In the genomic region with DNA sequence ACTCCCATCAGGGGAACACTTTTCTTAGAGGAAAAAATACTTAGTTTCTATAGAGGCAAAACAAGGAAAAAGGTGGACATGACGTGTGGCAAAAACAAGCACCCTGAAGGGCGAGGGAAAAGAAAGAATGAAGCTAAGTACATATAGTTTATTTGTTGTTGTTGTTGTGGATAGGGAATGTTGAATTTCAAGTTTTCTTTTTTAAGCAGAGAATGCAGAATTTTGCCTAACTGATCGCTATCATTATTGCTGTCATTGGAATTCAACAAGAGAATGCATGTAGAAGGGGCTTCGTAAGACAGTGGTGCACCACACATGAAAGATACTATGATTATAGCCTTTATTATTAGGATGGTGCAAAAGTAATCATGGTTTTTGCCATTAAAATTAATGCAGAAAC, we compare ENCODE assay signal across 12 cellular contexts.
DNase-seq lines count a peak whose midpoint lies in the region; ATAC-seq and TF ChIP-seq lines count a peak whose summit lies in the region.
"Had no signal": no experiment of that assay in that cellular context is flagged by ENCODE, and none has a peak within 500 bp of the region (broad histone marks: within the 10 kb centered on the region; RNA-seq: fewer than 3 reads in every experiment).

No MANE protein-coding gene starts in this region.

- no peaks in the 10 kb centered on the region for H3K36me3 Mint-ChIP-seq in GM23338 (ENCODE audit: low read depth)
- H3K36me3 Mint-ChIP-seq: CD4-positive, alpha-beta memory T cell had no signal

- H2BK12ac ChIP-seq in trophoblast cell (ENCODE audit: low read length): no peak overlapping the region

- H3K4me2 ChIP-seq in GM23338 (peak overlapping the region; percentile 23; the same call in 1 of the 2 replicates), PC-9 (peak overlapping the region; percentile 35), trophoblast cell (ENCODE audit: low read length) (peak overlapping the region; percentile 41)

- intact Hi-C loops in PC-9 (cut with micrococcal nuclease; ENCODE audit: unreplicated experiment) (loop anchor here (5.0 kb wide), 1 partner anchor 145 kb away; a partner anchor contains a TSS), mucosa of descending colon (cut with DNase I, micrococcal nuclease) (no loop called here)

- DNase-seq in GM23338 (ENCODE audit: low spot score): no peak
- DNase-seq in PC-9: peak in 1 of 2 experiments; percentile 49
- DNase-seq in trophoblast cell: peak; percentile 8 to 89
- no peak for DNase-seq in mesenteric fat pad (ENCODE audit: low spot score)
- no peak for DNase-seq in mucosa of descending colon
- DNase-seq in germinal center (ENCODE audit: low spot score): no peak
- DNase-seq: C1 segment of cervical spinal cord; CD4-positive, alpha-beta memory T cell; COR-L47; DMS153; DND-41; HCEC 1CT had no signal

- H3K9me3 ChIP-seq in PC-9 (ENCODE audit: insufficient read depth, low read depth) (no peaks in the 10 kb centered on the region), trophoblast cell (ENCODE audit: insufficient read depth, low read depth, low read length) (no peaks in the 10 kb centered on the region), mucosa of descending colon (no peaks in the 10 kb centered on the region)

- peaks cover 9% of the 10 kb centered on the region for H3K79me1 ChIP-seq in trophoblast cell (ENCODE audit: low read length)

- BruUV-seq in PC-9 (replicated peaks; lab: Mats Ljungman, UMichigan): no TSS peak

- H3K9ac ChIP-seq in trophoblast cell (ENCODE audit: low read length): no peak overlapping the region

- H3K4me1 ChIP-seq in GM23338 (ENCODE audit: insufficient read depth) (peaks cover 4% of the 10 kb centered on the region; the same call in 1 of the 2 replicates), PC-9 (replicated peaks; ENCODE audit: insufficient read depth) (peaks cover 26% of the 10 kb centered on the region), trophoblast cell (ENCODE audit: control insufficient read depth in 1 of 2, insufficient read depth in 2 of 2, low read length in 2 of 2) (peaks cover 7 to 16% of the 10 kb centered on the region in 2 experiments), mucosa of descending colon (ENCODE audit: low read depth) (no peaks in the 10 kb centered on the region)

- H2AFZ ChIP-seq in GM23338 (no peak overlapping the region), PC-9 (no peak overlapping the region), trophoblast cell (ENCODE audit: insufficient read depth, low read length, poor library complexity) (no peak overlapping the region)

- H3K4ac ChIP-seq in trophoblast cell (ENCODE audit: low read depth, low read length): no peak overlapping the region

- H4K20me1 ChIP-seq in GM23338 (replicated peaks; ENCODE audit: insufficient read depth) (no peaks in the 10 kb centered on the region), PC-9 (ENCODE audit: insufficient read depth) (no peaks in the 10 kb centered on the region)

- no peak overlapping the region for H3K18ac ChIP-seq in trophoblast cell (ENCODE audit: low read length)

- H4K91ac ChIP-seq in trophoblast cell (ENCODE audit: low read depth, low read length): no peak overlapping the region

- no peak overlapping the region for H3K23ac ChIP-seq in trophoblast cell (ENCODE audit: low read length)

- no peak overlapping the region for H2AK5ac ChIP-seq in trophoblast cell (ENCODE audit: low read length)

- no peak overlapping the region for H3K27ac Mint-ChIP-seq in GM23338
- H3K27ac Mint-ChIP-seq: CD4-positive, alpha-beta memory T cell had no signal

- POLR2A ChIA-PET in PC-9 (lab: Charles Lee; ENCODE audit: unreplicated experiment): no interaction called here

- no peaks in the 10 kb centered on the region for H3K9me3 Mint-ChIP-seq in GM23338
- H3K9me3 Mint-ChIP-seq: CD4-positive, alpha-beta memory T cell had no signal

- no peak overlapping the region for H4K8ac ChIP-seq in trophoblast cell (ENCODE audit: low read depth, low read length)

- H3K36me3 ChIP-seq in GM23338 (ENCODE audit: insufficient read depth) (no peaks in the 10 kb centered on the region), PC-9 (ENCODE audit: low read depth) (no peaks in the 10 kb centered on the region), trophoblast cell (ENCODE audit: control insufficient read depth in 1 of 2, insufficient read depth in 2 of 2, low read length in 2 of 2) (no peaks in the 10 kb centered on the region), mucosa of descending colon (ENCODE audit: low read depth) (no peaks in the 10 kb centered on the region)

- ATAC-seq in GM23338: no peak
- ATAC-seq in mucosa of descending colon: no peak

- H3K27ac ChIP-seq in GM23338 (ENCODE audit: low read depth) (no peak overlapping the region), PC-9 (peak overlapping the region; percentile 21; the same call in 1 of the 2 replicates), trophoblast cell (ENCODE audit: low read depth, low read length) (peak overlapping the region; percentile 36)

- H2BK120ac ChIP-seq in trophoblast cell (ENCODE audit: insufficient read depth, low read length, poor library complexity): no peak overlapping the region

- TF ChIP-seq CTCF in GM23338 (conservative IDR thresholded peaks at IDR 0.05; ENCODE audit: low read depth in 2 of 2) (no peak), PC-9 (conservative IDR thresholded peaks at IDR 0.05) (no peak), mucosa of descending colon (IDR thresholded peaks at IDR 0.05) (no peak)

- no peak overlapping the region for H3K4me3 Mint-ChIP-seq in GM23338
- H3K4me3 Mint-ChIP-seq: CD4-positive, alpha-beta memory T cell had no signal

- H3K27me3 Mint-ChIP-seq in GM23338 (ENCODE audit: insufficient read depth, low read depth, poor library complexity): peaks cover 6% of the 10 kb centered on the region
- H3K27me3 Mint-ChIP-seq: CD4-positive, alpha-beta memory T cell had no signal

- H3F3A ChIP-seq in GM23338 (replicated peaks; ENCODE audit: low read depth): no peaks in the 10 kb centered on the region
- H3F3A ChIP-seq in PC-9 (ENCODE audit: insufficient read depth, low read depth): peaks cover 18% of the 10 kb centered on the region

- H3K4me1 Mint-ChIP-seq in GM23338: peaks cover 13% of the 10 kb centered on the region
- H3K4me1 Mint-ChIP-seq: CD4-positive, alpha-beta memory T cell had no signal

- no peak overlapping the region for H4K12ac ChIP-seq in trophoblast cell (ENCODE audit: low read depth, low read length)

- no peak overlapping the region for H2BK5ac ChIP-seq in trophoblast cell (ENCODE audit: low read depth, low read length, poor library complexity)

- H3K9me2 ChIP-seq in GM23338 (ENCODE audit: insufficient read depth): no peaks in the 10 kb centered on the region
- H3K9me2 ChIP-seq in PC-9 (ENCODE audit: insufficient read depth): no peaks in the 10 kb centered on the region

- WGBS in trophoblast cell (ENCODE audit: extremely low coverage, insufficient coverage, insufficient read length): no CpG with 5 or more reads among the region's 4 CpGs

- H3K4me3 ChIP-seq in GM23338 (no peak overlapping the region), PC-9 (no peak overlapping the region), trophoblast cell (ENCODE audit: low read depth, low read length) (no peak overlapping the region), mucosa of descending colon (no peak overlapping the region)

- H3K79me2 ChIP-seq in GM23338 (replicated peaks; ENCODE audit: insufficient read depth) (no peaks in the 10 kb centered on the region), PC-9 (ENCODE audit: low read depth) (no peaks in the 10 kb centered on the region), trophoblast cell (ENCODE audit: control insufficient read depth, insufficient read depth, low read length, poor library complexity) (no peaks in the 10 kb centered on the region)

- H3K27me3 ChIP-seq in GM23338 (ENCODE audit: insufficient read depth) (no peaks in the 10 kb centered on the region), PC-9 (ENCODE audit: insufficient read depth, low read depth) (no peaks in the 10 kb centered on the region), trophoblast cell (ENCODE audit: insufficient read depth, low read length) (no peaks in the 10 kb centered on the region)

- CTCF ChIA-PET in PC-9 (lab: Charles Lee): no interaction called here

- H3K14ac ChIP-seq in trophoblast cell (ENCODE audit: low read length): no peak overlapping the region

TF ChIP-seq in GM23338, 12 proteins besides CTCF, POLR2A, EP300 and RAD21 (continues in another document):
- TF ChIP-seq ZNF114 (CRISPR knock-in tag; IDR thresholded peaks at IDR 0.05): no peak
- TF ChIP-seq JUNB (IDR thresholded peaks at IDR 0.05; ENCODE audit: unreplicated experiment): no peak
- TF ChIP-seq NANOG (IDR thresholded peaks at IDR 0.05; ENCODE audit: borderline replicate concordance): no peak
- no peak for TF ChIP-seq CREB1 (CRISPR knock-in tag; IDR thresholded peaks at IDR 0.05; ENCODE audit: low read depth)
- no peak for TF ChIP-seq ZNF331 (CRISPR knock-in tag; IDR thresholded peaks at IDR 0.05; ENCODE audit: low read depth)
- TF ChIP-seq EZH2 (IDR thresholded peaks at IDR 0.05; ENCODE audit: low read depth, unreplicated experiment): no peak
- TF ChIP-seq, protein P1, sequence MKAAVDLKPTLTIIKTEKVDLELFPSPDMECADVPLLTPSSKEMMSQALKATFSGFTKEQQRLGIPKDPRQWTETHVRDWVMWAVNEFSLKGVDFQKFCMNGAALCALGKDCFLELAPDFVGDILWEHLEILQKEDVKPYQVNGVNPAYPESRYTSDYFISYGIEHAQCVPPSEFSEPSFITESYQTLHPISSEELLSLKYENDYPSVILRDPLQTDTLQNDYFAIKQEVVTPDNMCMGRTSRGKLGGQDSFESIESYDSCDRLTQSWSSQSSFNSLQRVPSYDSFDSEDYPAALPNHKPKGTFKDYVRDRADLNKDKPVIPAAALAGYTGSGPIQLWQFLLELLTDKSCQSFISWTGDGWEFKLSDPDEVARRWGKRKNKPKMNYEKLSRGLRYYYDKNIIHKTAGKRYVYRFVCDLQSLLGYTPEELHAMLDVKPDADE (IDR thresholded peaks at IDR 0.05): no peak
- TF ChIP-seq POLR2AphosphoS5 (IDR thresholded peaks at IDR 0.05; ENCODE audit: low read depth): no peak

Comparison
In these comparisons a context has a peak if more than half of its experiments do, and no peak if none do; other contexts are left out.
1. DNase-seq: peak in trophoblast cell (2 of 2); none in GM23338 (single experiment), mesenteric fat pad (single experiment), mucosa of descending colon (0 of 3) and germinal center (single experiment).
2. Peak in every context shown above with its lines, with median percentiles within 50 percentile points of each other: H3K4me2 ChIP-seq.